ENCODE assay signal across 14 cellular contexts in the genomic region with DNA sequence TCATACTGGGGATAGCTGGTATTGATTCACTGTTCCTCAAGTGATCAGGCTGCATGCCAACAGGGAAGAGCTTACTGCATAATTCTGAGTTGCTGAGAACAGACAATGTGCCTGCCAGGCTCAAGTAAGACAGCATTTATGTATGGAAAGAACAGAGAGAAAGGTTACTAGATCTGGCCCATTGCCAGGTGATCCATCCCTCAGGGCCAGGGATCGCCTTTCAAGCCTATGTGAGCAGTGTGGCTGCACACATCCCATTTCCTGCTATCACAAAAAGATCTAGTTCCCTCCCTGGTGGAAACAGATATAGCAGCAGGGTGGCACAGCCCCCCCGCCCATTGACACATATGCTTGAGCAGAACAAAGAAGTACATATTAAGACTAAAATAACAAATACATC.
DNase-seq lines count a peak whose midpoint lies in the region; ATAC-seq, FAIRE-seq and TF ChIP-seq lines count a peak whose summit lies in the region.
"Had no signal": no experiment of that assay in that cellular context is flagged by ENCODE, and none has a peak within 500 bp of the region (broad histone marks: within the 10 kb centered on the region; RNA-seq: fewer than 3 reads in every experiment).

No MANE protein-coding gene starts in this region.

- intact Hi-C loops in tibial artery (cut with DNase I; ENCODE audit: low total_unique reads) (no loop called here), pancreas (cut with DNase I) (no loop called here)

- TF ChIP-seq CTCF in tibial artery (IDR thresholded peaks at IDR 0.05) = no peak
- TF ChIP-seq CTCF in pancreas (IDR thresholded peaks at IDR 0.05) = no peak

- no peak overlapping the region for H3K4me3 ChIP-seq in SJCRH30
- H3K4me3 ChIP-seq in tibial artery = no peak overlapping the region
- no peak overlapping the region for H3K4me3 ChIP-seq in pancreas
- H3K4me3 ChIP-seq: SJSA1 had no signal

- 71 to 82% methylated on average over 2 of the region's 2 CpGs for WGBS in pancreas, 2 donors

- H3K4me1 ChIP-seq in SJCRH30 (no peaks in the 10 kb centered on the region), tibial artery (no peaks in the 10 kb centered on the region), pancreas (no peaks in the 10 kb centered on the region)
- H3K4me1 ChIP-seq: SJSA1 had no signal

- H3K9me3 ChIP-seq in SJCRH30 (replicated peaks) = no peaks in the 10 kb centered on the region
- no peaks in the 10 kb centered on the region for H3K9me3 ChIP-seq in tibial artery
- H3K9me3 ChIP-seq in pancreas = no peaks in the 10 kb centered on the region
- H3K9me3 ChIP-seq: SJSA1 had no signal

- H3K36me3 ChIP-seq in SJCRH30 = no peaks in the 10 kb centered on the region
- H3K36me3 ChIP-seq in tibial artery = no peaks in the 10 kb centered on the region
- H3K36me3 ChIP-seq in pancreas = no peaks in the 10 kb centered on the region
- H3K36me3 ChIP-seq: SJSA1 had no signal

- H3K27me3 ChIP-seq in SJCRH30 (no peaks in the 10 kb centered on the region), tibial artery (no peaks in the 10 kb centered on the region), pancreas (no peaks in the 10 kb centered on the region)
- H3K27me3 ChIP-seq: SJSA1 had no signal

- DNase-seq in DMS 273 (lab: John Stamatoyannopoulos, UW; ENCODE audit: unreplicated experiment) (peak; percentile 41), DMS 273 treated with DMSO at 0.1 percent for 48 hours (lab: John Stamatoyannopoulos, UW) (no peak), NCI-H1436 (lab: John Stamatoyannopoulos, UW) (peak; percentile 32), SJCRH30 (peak; percentile 47 to 79), left kidney (ENCODE audit: low read depth, low spot score) (peak; percentile 5), tibial artery (no peak), pancreas (no peak)
- DNase-seq: activated CD4-positive, alpha-beta T cell treated with anti-CD3 and anti-CD28 coated beads for 4 hours; activated T-cell treated with anti-CD3 and anti-CD28 coated beads, Interleukin-2, amount 50 U/mL, for 72 hours; DND-41; occipital lobe had no signal

- no peak for FAIRE-seq in pancreas (lab: Jason Lieb, UNC)

- no peak overlapping the region for H3K27ac ChIP-seq in SJCRH30
- no peak overlapping the region for H3K27ac ChIP-seq in tibial artery
- no peak overlapping the region for H3K27ac ChIP-seq in pancreas
- H3K27ac ChIP-seq: 22Rv1, SJSA1 had no signal

- ATAC-seq in HG02840 (IDR thresholded peaks at IDR 0.05; ENCODE audit: low FRiP score, unreplicated experiment) = no peak
- no peak for ATAC-seq in pancreas
- ATAC-seq: activated T-cell treated with anti-CD3 and anti-CD28 coated beads, Interleukin-2, amount 50 U/mL, for 72 hours had no signal

Comparison
In these comparisons a context has a peak if more than half of its experiments do, and no peak if none do; other contexts are left out.
1. DNase-seq: peak in DMS 273 (single experiment), NCI-H1436 (single experiment), SJCRH30 (2 of 2) and left kidney (single experiment); none in DMS 273 treated with DMSO at 0.1 percent for 48 hours (single experiment), tibial artery (0 of 2) and pancreas (0 of 6).